Comparison of ENCODE assay signal across 8 cellular contexts in the genomic region with DNA sequence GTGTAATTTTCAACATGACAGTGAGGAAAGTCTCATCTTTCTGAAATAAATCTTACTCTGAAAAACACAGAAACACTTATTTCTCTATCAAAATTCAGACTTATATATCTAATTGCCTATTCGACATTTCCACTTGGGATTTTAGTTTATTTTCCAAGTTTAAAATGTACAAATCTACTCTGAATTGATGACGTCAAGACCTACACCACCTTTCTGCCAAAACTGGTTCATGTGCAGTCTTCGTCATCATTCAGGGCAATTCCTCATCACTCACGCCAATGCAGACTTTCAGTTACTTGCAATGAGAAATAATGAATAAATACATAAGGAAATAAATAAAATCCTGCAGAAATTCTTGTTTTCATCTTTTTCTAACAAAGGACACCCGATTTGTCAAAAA.
"Had no signal": no experiment of that assay in that cellular context is flagged by ENCODE, and none has a peak within 500 bp of the region (broad histone marks: within the 10 kb centered on the region; RNA-seq: fewer than 3 reads in every experiment).

No MANE protein-coding gene starts in this region.

- ATAC-seq: GM12878 had no signal

- H3K4me3 ChIP-seq: GM12878 had no signal

- DNase-seq: GDM1, GF-D8 had no signal

- FAIRE-seq: G401.6, GM12878, GM12891, GM12892, GM18507, GM19239 had no signal
